Comparison of ENCODE assay signal across 9 cellular contexts in the genomic region with DNA sequence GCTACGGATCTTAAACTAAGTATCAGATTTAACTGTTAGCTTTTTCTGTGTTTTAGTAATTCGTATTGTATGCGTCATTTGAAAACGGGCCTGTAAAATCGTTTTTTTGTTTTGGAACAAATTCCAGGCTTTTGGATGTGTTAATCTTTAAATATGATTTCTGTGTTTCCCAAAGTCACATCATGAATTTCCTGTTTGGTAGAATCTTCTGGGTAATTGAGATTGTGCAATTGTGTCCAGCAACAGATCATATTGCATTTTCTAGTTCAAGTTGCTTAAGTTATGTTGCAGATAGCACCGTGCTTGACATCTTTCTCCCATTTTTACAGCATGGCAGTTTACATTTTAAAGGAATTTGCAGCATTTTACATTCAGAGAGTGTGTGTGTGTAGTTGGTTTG. TPM values are rescaled to one million over a fixed set of nuclear protein-coding genes. Genes with fewer than 3 reads are reported as not detected.
DNase-seq lines count a peak whose midpoint lies in the region; ATAC-seq and TF ChIP-seq lines count a peak whose summit lies in the region.
"Had no signal": no experiment of that assay in that cellular context is flagged by ENCODE, and none has a peak within 500 bp of the region (broad histone marks: within the 10 kb centered on the region; RNA-seq: fewer than 3 reads in every experiment).

No MANE protein-coding gene starts in this region.

- no peaks in the 10 kb centered on the region for H3K9me3 ChIP-seq in iPS-20b (ENCODE audit: insufficient read depth, low read depth, low read length)
- H3K9me3 ChIP-seq in suprapubic skin, result no peaks in the 10 kb centered on the region

- peaks cover 15% of the 10 kb centered on the region for H3K27me3 Mint-ChIP-seq in activated CD8-positive, alpha-beta T cell treated with anti-CD3 and anti-CD28 coated beads for 36 hours

- no peaks in the 10 kb centered on the region for H3K9me3 Mint-ChIP-seq in activated CD8-positive, alpha-beta T cell treated with anti-CD3 and anti-CD28 coated beads for 36 hours

- DNase-seq in AML-193 (lab: John Stamatoyannopoulos, UW) (peak; percentile 88 to 91), HT1080 (ENCODE audit: low read depth) (peak; percentile 20), suprapubic skin (ENCODE audit: low spot score in 2 of 2) (no peak), GM10266 (ENCODE audit: extremely low spot score) (no peak), substantia nigra (lab: John Stamatoyannopoulos, UW) (no peak)
- no peak for DNase-seq in activated CD8-positive, alpha-beta T cell treated with anti-CD3 and anti-CD28 coated beads for 36 hours

- intact Hi-C loops in activated CD8-positive, alpha-beta T cell treated with anti-CD3 and anti-CD28 coated beads for 36 hours (cut with micrococcal nuclease), result loop anchor here (5.0 to 10.0 kb wide), 2 partner anchors 168 to 275 kb away; a partner anchor contains a TSS

- CTCF ChIA-PET in activated CD8-positive, alpha-beta T cell treated with anti-CD3 and anti-CD28 coated beads for 36 hours (lab: Charles Lee), result interaction anchor here (0.7 to 10.6 kb wide), 14 partner anchors 9 to 273 kb away, joined by 3 to 230 read pairs (median 6); a partner anchor contains a TSS

- H3K9ac ChIP-seq in iPS-20b (ENCODE audit: low read depth, low read length), result peak overlapping the region; percentile 91; the same call in 1 of the 2 replicates

- H3K36me3 Mint-ChIP-seq in activated CD8-positive, alpha-beta T cell treated with anti-CD3 and anti-CD28 coated beads for 36 hours (ENCODE audit: low read depth), result peaks cover 15% of the 10 kb centered on the region

- TF ChIP-seq EP300 in suprapubic skin (IDR thresholded peaks at IDR 0.05), result no peak

- H3K36me3 ChIP-seq in iPS-20b (ENCODE audit: insufficient read depth, low read depth, low read length), result no peaks in the 10 kb centered on the region
- H3K36me3 ChIP-seq in suprapubic skin, result no peaks in the 10 kb centered on the region

- peak overlapping the region; percentile 97 for H3K27ac Mint-ChIP-seq in activated CD8-positive, alpha-beta T cell treated with anti-CD3 and anti-CD28 coated beads for 36 hours

- no peak for ATAC-seq in activated CD8-positive, alpha-beta T cell treated with anti-CD3 and anti-CD28 coated beads for 36 hours
- no peak for ATAC-seq in GM19035 (IDR thresholded peaks at IDR 0.05; ENCODE audit: unreplicated experiment)

- H3K4me3 ChIP-seq in iPS-20b (ENCODE audit: low read length) (peak overlapping the region; percentile 94), suprapubic skin (peak overlapping the region; percentile 99)

- TF ChIP-seq POLR2A in suprapubic skin (IDR thresholded peaks at IDR 0.05), result no peak

- WGBS in suprapubic skin, result 2% methylated on average over 6 of the region's 6 CpGs

- H3K27ac ChIP-seq in iPS-20b (ENCODE audit: low read length) (no peak overlapping the region), suprapubic skin (peak overlapping the region; percentile 98), substantia nigra (ENCODE audit: low read depth, low read length, poor library complexity, severe bottlenecking) (no peak overlapping the region)

- TF ChIP-seq CTCF in activated CD8-positive, alpha-beta T cell treated with anti-CD3 and anti-CD28 coated beads for 36 hours (IDR thresholded peaks at IDR 0.05), result no peak
- TF ChIP-seq CTCF in suprapubic skin (IDR thresholded peaks at IDR 0.05) (no peak), GM10266 (IDR thresholded peaks at IDR 0.05; ENCODE audit: control insufficient read depth, insufficient read depth, low read depth, missing control alignments) (no peak)

- POLR2A ChIA-PET in activated CD8-positive, alpha-beta T cell treated with anti-CD3 and anti-CD28 coated beads for 36 hours (lab: Charles Lee), result interaction anchor here (1.0 to 5.7 kb wide), 11 partner anchors 9 to 567 kb away, joined by 3 to 57 read pairs (median 10); a partner anchor contains a TSS

- H3K4me1 ChIP-seq in iPS-20b (ENCODE audit: insufficient read depth, low read length), result peaks cover 27% of the 10 kb centered on the region
- peaks cover 52% of the 10 kb centered on the region for H3K4me1 ChIP-seq in suprapubic skin

- H3K27me3 ChIP-seq in iPS-20b (ENCODE audit: insufficient read depth, low read length), result peaks cover 13% of the 10 kb centered on the region; the same call in 1 of the 2 replicates
- peaks cover under 1% of the 10 kb centered on the region for H3K27me3 ChIP-seq in suprapubic skin

- H3K4me1 Mint-ChIP-seq in activated CD8-positive, alpha-beta T cell treated with anti-CD3 and anti-CD28 coated beads for 36 hours (ENCODE audit: low read depth), result peaks cover 40% of the 10 kb centered on the region

- peak overlapping the region; percentile 87 for H3K4me3 Mint-ChIP-seq in activated CD8-positive, alpha-beta T cell treated with anti-CD3 and anti-CD28 coated beads for 36 hours

RNA-seq across cellular contexts. Expression of a gene that starts 1.9 kb away (rescaled TPM):
- total RNA-seq in HT1080 (2014; rRNA removed; shearing (Covaris generic)), result 28.6 and 31.3 TPM in 2 replicates
- 26.5 and 29.4 TPM in 2 replicates for polyA plus RNA-seq in HT1080 (2015; cell fraction: cytosol; rRNA removed)
- 49.7 and 61.2 TPM in 2 replicates for polyA plus RNA-seq in HT1080 (2015; cell fraction: nucleus; rRNA removed)
- total RNA-seq in activated CD8-positive, alpha-beta T cell treated with anti-CD3 and anti-CD28 coated beads for 36 hours, result 10 to 100 TPM; 45.7 to 49.8 TPM
- total RNA-seq in suprapubic skin, result 100 to 1,000 TPM in 1 of 4 donors, 10 to 100 TPM in 3; 51.7 to 105 (median 57.8) TPM

RNA-seq across cellular contexts. Expression of a gene that starts 5.0 kb away (rescaled TPM):
- 0.26 and 0.27 TPM in 2 replicates for total RNA-seq in HT1080 (2014; rRNA removed; shearing (Covaris generic))
- polyA plus RNA-seq in HT1080 (2015; cell fraction: cytosol; rRNA removed), result 0.06 and 0.19 TPM in 2 replicates
- 0.12 TPM in 1 of 2 replicates, not detected in the other for polyA plus RNA-seq in HT1080 (2015; cell fraction: nucleus; rRNA removed)
- not detected for total RNA-seq in activated CD8-positive, alpha-beta T cell treated with anti-CD3 and anti-CD28 coated beads for 36 hours
- total RNA-seq in suprapubic skin, result not detected
- total RNA-seq: NCI-H460 had no signal

Comparison
In these comparisons a context has a peak if more than half of its experiments do, and no peak if none do; other contexts are left out.
1. DNase-seq: peak in AML-193 (2 of 2) and HT1080 (single experiment); none in activated CD8-positive, alpha-beta T cell treated with anti-CD3 and anti-CD28 coated beads for 36 hours (single experiment), suprapubic skin (0 of 2), GM10266 (single experiment) and substantia nigra (0 of 49).